In genomic region chr16:81713796-81714195, GRCh38 we compare ENCODE assay signal across 20 cellular contexts.
"Had no signal": no experiment of that assay in that cellular context is flagged by ENCODE, and none has a peak within 500 bp of the region (broad histone marks: within the 10 kb centered on the region; RNA-seq: fewer than 3 reads in every experiment).

No MANE protein-coding gene starts in this region.

- H3K9me3 Mint-ChIP-seq: activated naive CD4-positive, alpha-beta T cell treated with anti-CD3 and anti-CD28 coated beads for 36 hours; activated naive CD8-positive, alpha-beta T cell treated with anti-CD3 and anti-CD28 coated beads, Interleukin-2, amount 50 U/mL, for 24 hours; activated T-cell treated with anti-CD3 and anti-CD28 coated beads, Interleukin-2, amount 50 U/mL, for 4 hours; neural crest cell had no signal

- DNase-seq: activated CD4-positive, alpha-beta T cell treated with anti-CD3 and anti-CD28 coated beads for 1 hour; activated CD4-positive, alpha-beta T cell treated with anti-CD3 and anti-CD28 coated beads, Interleukin-2, amount 50 U/mL, for 1 hour; activated CD8-positive, alpha-beta memory T cell treated with anti-CD3 and anti-CD28 coated beads for 24 hours; activated CD8-positive, alpha-beta memory T cell treated with anti-CD3 and anti-CD28 coated beads, Interleukin-2, amount 50 U/mL, for 4 hours; activated naive CD4-positive, alpha-beta T cell treated with anti-CD3 and anti-CD28 coated beads for 36 hours; activated naive CD8-positive, alpha-beta T cell treated with anti-CD3 and anti-CD28 coated beads, Interleukin-2, amount 50 U/mL, for 24 hours; activated T-cell treated with anti-CD3 and anti-CD28 coated beads, Interleukin-2, amount 50 U/mL, for 4 hours; cerebellar nuclear complex; heart left ventricle; mesenchymal stem cell; stimulated activated CD4-positive, alpha-beta T cell treated with anti-CD3 and anti-CD28 coated beads, Interleukin-4, amount 100 ng/mL, for 24 hours; stimulated activated naive CD8-positive, alpha-beta T cell treated with anti-CD3 and anti-CD28 coated beads, Interleukin-15, Interleukin-2, amounts not matched to agents 100 U/mL and 50 U/mL, for 24 hours; T-helper 1 cell; thyroid gland; WERI-Rb-1 had no signal

- H3K27ac ChIP-seq: coronary artery, heart left ventricle, thyroid gland, WERI-Rb-1 had no signal

- H3K4me3 Mint-ChIP-seq: activated naive CD4-positive, alpha-beta T cell treated with anti-CD3 and anti-CD28 coated beads for 36 hours; activated naive CD8-positive, alpha-beta T cell treated with anti-CD3 and anti-CD28 coated beads, Interleukin-2, amount 50 U/mL, for 24 hours; activated T-cell treated with anti-CD3 and anti-CD28 coated beads, Interleukin-2, amount 50 U/mL, for 4 hours; neural crest cell had no signal

- FAIRE-seq: islet of Langerhans, TTC549 had no signal

- H3K36me3 ChIP-seq: WERI-Rb-1 had no signal

- H3K4me3 ChIP-seq: coronary artery, heart left ventricle, thyroid gland had no signal

- H3K27me3 Mint-ChIP-seq: activated naive CD8-positive, alpha-beta T cell treated with anti-CD3 and anti-CD28 coated beads, Interleukin-2, amount 50 U/mL, for 24 hours; progenitor cell of endocrine pancreas had no signal

- H3K9me3 ChIP-seq: heart left ventricle, thyroid gland had no signal

- ATAC-seq: activated T-cell treated with anti-CD3 and anti-CD28 coated beads, Interleukin-2, amount 50 U/mL, for 4 hours; heart left ventricle; stimulated activated naive CD8-positive, alpha-beta T cell treated with anti-CD3 and anti-CD28 coated beads, Interleukin-15, Interleukin-2, amounts not matched to agents 100 U/mL and 50 U/mL, for 24 hours had no signal

- H3K27ac Mint-ChIP-seq: activated naive CD4-positive, alpha-beta T cell treated with anti-CD3 and anti-CD28 coated beads for 36 hours; activated naive CD8-positive, alpha-beta T cell treated with anti-CD3 and anti-CD28 coated beads, Interleukin-2, amount 50 U/mL, for 24 hours; progenitor cell of endocrine pancreas had no signal

- H3K27me3 ChIP-seq: heart left ventricle, thyroid gland had no signal
